Comparison of ENCODE assay signal across 18 cellular contexts in the genomic region with DNA sequence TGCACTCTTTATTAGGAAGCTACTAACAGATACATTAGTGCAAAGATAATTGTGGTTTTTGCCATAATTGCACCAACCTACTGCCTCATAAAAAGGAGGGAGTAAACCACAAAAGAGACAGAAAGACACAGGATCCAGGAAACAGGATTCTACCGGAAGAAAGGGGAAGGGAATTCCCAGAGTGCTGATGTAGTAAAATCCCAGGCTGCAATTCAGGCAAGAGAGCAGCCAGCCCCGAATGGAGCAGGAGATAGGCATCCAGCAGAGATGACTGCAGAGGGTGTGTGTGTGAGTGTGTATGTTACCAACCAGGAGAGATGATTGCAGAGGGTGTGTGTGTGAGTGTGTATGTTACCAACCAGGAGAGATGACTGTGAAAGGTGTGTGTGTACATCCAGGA.
DNase-seq lines count a peak whose midpoint lies in the region; ATAC-seq, FAIRE-seq and TF ChIP-seq lines count a peak whose summit lies in the region.
"Had no signal": no experiment of that assay in that cellular context is flagged by ENCODE, and none has a peak within 500 bp of the region (broad histone marks: within the 10 kb centered on the region; RNA-seq: fewer than 3 reads in every experiment).

No MANE protein-coding gene starts in this region.

- TF ChIP-seq CTCF in nephron progenitor cell (IDR thresholded peaks at IDR 0.05), result no peak

- ATAC-seq in HG03045 (IDR thresholded peaks at IDR 0.05; ENCODE audit: unreplicated experiment) (no peak), GM21381 (IDR thresholded peaks at IDR 0.05; ENCODE audit: unreplicated experiment) (no peak)
- ATAC-seq: activated CD8-positive, alpha-beta memory T cell treated with anti-CD3 and anti-CD28 coated beads, Interleukin-2, amount 10 ng/mL, durations not matched to agents 7 days and 5 days; left lobe of liver had no signal

- DNase-seq in GM03348 (ENCODE audit: low spot score), result peak; percentile 33
- DNase-seq in RCC 7860 (ENCODE audit: low spot score), result peak; percentile 64
- DNase-seq in fibroblast of peridontal ligament (ENCODE audit: extremely low read depth), result peak; percentile 16
- no peak for DNase-seq in nephron progenitor cell
- DNase-seq in T1000 (lab: John Stamatoyannopoulos, UW), result no peak
- DNase-seq in T-helper 2 cell treated with Interferon-gamma antibody and Interleukin-4, amounts not matched to agents 5 μg/mL and 100 μg/mL, for 36 hours (ENCODE audit: low spot score), result no peak
- DNase-seq: activated B cell treated with CpG ODN at 0.5 μM for 24 hours; activated CD8-positive, alpha-beta memory T cell treated with anti-CD3 and anti-CD28 coated beads, Interleukin-2, amount 10 ng/mL, durations not matched to agents 7 days and 5 days; endodermal cell; naive B cell; NCI-H2171 treated with DMSO at 0.1 percent for 48 hours; retina; stimulated activated CD8-positive, alpha-beta memory T cell treated with anti-CD3 and anti-CD28 coated beads, Interleukin-4, amount 100 ng/mL, for 48 hours; SW 1271 had no signal

- peak overlapping the region; percentile 31 for H3K4me3 Mint-ChIP-seq in nephron progenitor cell
- no peak overlapping the region for H3K4me3 Mint-ChIP-seq in T-helper 2 cell treated with Interferon-gamma antibody and Interleukin-4, amounts not matched to agents 5 μg/mL and 100 μg/mL, for 36 hours
- H3K4me3 Mint-ChIP-seq: activated B cell treated with CpG ODN at 0.5 μM for 24 hours; activated CD8-positive, alpha-beta memory T cell treated with anti-CD3 and anti-CD28 coated beads, Interleukin-2, amount 10 ng/mL, durations not matched to agents 7 days and 5 days; endodermal cell; naive B cell had no signal

- H3K4me1 Mint-ChIP-seq in nephron progenitor cell, result peaks cover 64% of the 10 kb centered on the region
- no peaks in the 10 kb centered on the region for H3K4me1 Mint-ChIP-seq in T-helper 2 cell treated with Interferon-gamma antibody and Interleukin-4, amounts not matched to agents 5 μg/mL and 100 μg/mL, for 36 hours (ENCODE audit: low read depth)
- H3K4me1 Mint-ChIP-seq: activated CD8-positive, alpha-beta memory T cell treated with anti-CD3 and anti-CD28 coated beads, Interleukin-2, amount 10 ng/mL, durations not matched to agents 7 days and 5 days had no signal

- peak overlapping the region; percentile 0 for H3K27ac Mint-ChIP-seq in nephron progenitor cell
- no peak overlapping the region for H3K27ac Mint-ChIP-seq in T-helper 2 cell treated with Interferon-gamma antibody and Interleukin-4, amounts not matched to agents 5 μg/mL and 100 μg/mL, for 36 hours
- H3K27ac Mint-ChIP-seq: activated B cell treated with CpG ODN at 0.5 μM for 24 hours; activated CD8-positive, alpha-beta memory T cell treated with anti-CD3 and anti-CD28 coated beads, Interleukin-2, amount 10 ng/mL, durations not matched to agents 7 days and 5 days; endodermal cell; naive B cell had no signal

- no peaks in the 10 kb centered on the region for H3K27me3 Mint-ChIP-seq in nephron progenitor cell (ENCODE audit: low read depth, poor library complexity)
- H3K27me3 Mint-ChIP-seq in T-helper 2 cell treated with Interferon-gamma antibody and Interleukin-4, amounts not matched to agents 5 μg/mL and 100 μg/mL, for 36 hours (ENCODE audit: low read depth), result no peaks in the 10 kb centered on the region
- H3K27me3 Mint-ChIP-seq: activated CD8-positive, alpha-beta memory T cell treated with anti-CD3 and anti-CD28 coated beads, Interleukin-2, amount 10 ng/mL, durations not matched to agents 7 days and 5 days had no signal

- H3K36me3 Mint-ChIP-seq in nephron progenitor cell (ENCODE audit: low read depth), result no peaks in the 10 kb centered on the region
- H3K36me3 Mint-ChIP-seq in T-helper 2 cell treated with Interferon-gamma antibody and Interleukin-4, amounts not matched to agents 5 μg/mL and 100 μg/mL, for 36 hours (ENCODE audit: low read depth), result no peaks in the 10 kb centered on the region
- H3K36me3 Mint-ChIP-seq: activated CD8-positive, alpha-beta memory T cell treated with anti-CD3 and anti-CD28 coated beads, Interleukin-2, amount 10 ng/mL, durations not matched to agents 7 days and 5 days had no signal

- H3K9me3 Mint-ChIP-seq in nephron progenitor cell, result no peaks in the 10 kb centered on the region
- no peaks in the 10 kb centered on the region for H3K9me3 Mint-ChIP-seq in T-helper 2 cell treated with Interferon-gamma antibody and Interleukin-4, amounts not matched to agents 5 μg/mL and 100 μg/mL, for 36 hours
- H3K9me3 Mint-ChIP-seq: activated B cell treated with CpG ODN at 0.5 μM for 24 hours, endodermal cell had no signal

- peak; percentile 36 for FAIRE-seq in RCC 7860 (lab: Jason Lieb, UNC)
- FAIRE-seq: G401.6 had no signal

Comparison
In these comparisons a context has a peak if more than half of its experiments do, and no peak if none do; other contexts are left out.
1. DNase-seq: peak in GM03348 (single experiment), RCC 7860 (single experiment) and fibroblast of peridontal ligament (single experiment); none in nephron progenitor cell (single experiment), T1000 (single experiment) and T-helper 2 cell treated with Interferon-gamma antibody and Interleukin-4, amounts not matched to agents 5 μg/mL and 100 μg/mL, for 36 hours (single experiment).